ENCODE assay signal across 9 cellular contexts in the genomic region with DNA sequence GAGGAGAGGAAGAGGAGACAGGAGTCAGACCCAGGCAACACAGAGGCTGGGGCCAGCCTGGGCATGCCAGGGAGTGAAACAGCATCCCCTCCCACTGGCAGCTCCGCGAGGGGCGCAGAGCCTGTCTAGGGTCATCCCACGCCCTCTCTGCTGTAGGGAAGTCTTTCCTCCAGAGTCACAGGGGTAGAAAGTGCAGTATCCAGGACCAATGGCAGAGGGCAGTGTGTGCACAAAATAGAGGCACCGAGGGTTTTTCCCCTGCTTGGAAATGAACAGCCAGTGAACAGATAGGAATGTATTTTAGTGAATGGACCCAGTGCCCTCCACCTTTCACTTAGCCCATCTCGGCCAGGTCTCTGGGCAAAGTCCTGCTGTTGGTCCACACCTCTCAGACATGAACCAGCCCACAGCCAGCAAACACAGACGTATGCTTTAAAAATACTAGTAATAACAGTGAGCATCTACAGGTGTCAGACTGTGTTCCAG. TPM values are rescaled to one million over a fixed set of nuclear protein-coding genes. Genes with fewer than 3 reads are reported as not detected.
DNase-seq lines count a peak whose midpoint lies in the region; ATAC-seq, FAIRE-seq and TF ChIP-seq lines count a peak whose summit lies in the region.
"Had no signal": no experiment of that assay in that cellular context is flagged by ENCODE, and none has a peak within 500 bp of the region (broad histone marks: within the 10 kb centered on the region; RNA-seq: fewer than 3 reads in every experiment).

No MANE protein-coding gene starts in this region.

- H3K36me3 Mint-ChIP-seq in type B pancreatic cell, result no peaks in the 10 kb centered on the region

- no peaks in the 10 kb centered on the region for H3K9me3 Mint-ChIP-seq in type B pancreatic cell

- DNase-seq in DMS79 (lab: John Stamatoyannopoulos, UW), result peak; percentile 47
- peak; percentile 94 for DNase-seq in RWPE2 (ENCODE audit: low spot score)
- DNase-seq in activated naive CD4-positive, alpha-beta T cell treated with Interleukin-2 at 50 U/mL for 16 hours, result peak; percentile 59
- peak; percentile 37 for DNase-seq in globus pallidus (ENCODE audit: low spot score)
- peak in 4 of 6 donors; percentile 28 to 74 (median 42) for DNase-seq in pancreas
- no peak for DNase-seq in type B pancreatic cell (ENCODE audit: extremely low spot score, unreplicated experiment)

- H3K4me1 Mint-ChIP-seq in type B pancreatic cell (ENCODE audit: unreplicated experiment), result peaks cover 23% of the 10 kb centered on the region

- H3K27ac ChIP-seq in RWPE2 (ENCODE audit: poor library complexity, severe bottlenecking) (peak overlapping the region; percentile 83), pancreas (no peak overlapping the region)

- H3K4me1 ChIP-seq in RWPE2 (ENCODE audit: insufficient read depth, poor library complexity, severe bottlenecking) (peaks cover 40% of the 10 kb centered on the region), pancreas (no peaks in the 10 kb centered on the region)

- WGBS in pancreas, 2 donors, result 11 to 13% methylated on average over 7 of the region's 7 CpGs

- H3K4me3 ChIP-seq in RWPE2 (ENCODE audit: severe bottlenecking) (no peak overlapping the region), pancreas (no peak overlapping the region)

- H3K27ac Mint-ChIP-seq in type B pancreatic cell, result peak overlapping the region; percentile 83

- no peaks in the 10 kb centered on the region for H3K36me3 ChIP-seq in RWPE2 (ENCODE audit: low read depth)
- H3K36me3 ChIP-seq in pancreas, result no peaks in the 10 kb centered on the region

- intact Hi-C loops in pancreas (cut with DNase I), result loop anchor here (5.0 to 10.0 kb wide), 4 partner anchors 284 to 402 kb away; no protein-coding TSS in a partner anchor

- no peak overlapping the region for H3K4me3 Mint-ChIP-seq in type B pancreatic cell

- TF ChIP-seq CTCF in LNCAP (IDR thresholded peaks at IDR 0.05) (peak; percentile 82), RWPE2 (IDR thresholded peaks at IDR 0.05; ENCODE audit: poor library complexity, severe bottlenecking) (peak; percentile 88), pancreas (IDR thresholded peaks at IDR 0.05) (peak; percentile 14 to 55 (median 48)), type B pancreatic cell (conservative IDR thresholded peaks at IDR 0.05) (peak; percentile 82)

- peaks cover 8% of the 10 kb centered on the region for H3K27me3 Mint-ChIP-seq in type B pancreatic cell

- FAIRE-seq in pancreas (lab: Jason Lieb, UNC), result no peak
- FAIRE-seq: TTC549 had no signal

- H3K27me3 ChIP-seq in RWPE2 (ENCODE audit: insufficient read depth, poor library complexity, severe bottlenecking) (no peaks in the 10 kb centered on the region), pancreas (no peaks in the 10 kb centered on the region)

- ATAC-seq in RWPE2 (ENCODE audit: low read depth) (peak; percentile 93), pancreas (peak; percentile 76 to 97 (median 94)), HG03439 (IDR thresholded peaks at IDR 0.05; ENCODE audit: unreplicated experiment) (no peak)

- H3K9me3 ChIP-seq in RWPE2 (ENCODE audit: severe bottlenecking) (no peaks in the 10 kb centered on the region), pancreas (no peaks in the 10 kb centered on the region)

RNA-seq across cellular contexts. Expression of gene KRT74, which starts 9.4 kb away (rescaled TPM):
- total RNA-seq in pancreas (not detected), type B pancreatic cell (ENCODE audit: low replicate concordance) (0.10 TPM in 1 of 2 replicates, not detected in the other)
- polyA plus RNA-seq in pancreas, result not detected

RNA-seq across cellular contexts. Expression of gene KRT72, which starts 18.2 kb away (rescaled TPM):
- total RNA-seq in pancreas, result under 1 TPM in 1 of 6 donors, not detected in 5; 0.09 TPM
- polyA plus RNA-seq in pancreas, result not detected
- 0.48 and 2.9 TPM in 2 replicates for total RNA-seq in type B pancreatic cell (ENCODE audit: low replicate concordance)

RNA-seq across cellular contexts. Expression of gene KRT71, which starts 30.1 kb away (rescaled TPM):
- not detected for total RNA-seq in pancreas
- not detected for polyA plus RNA-seq in pancreas
- 0.50 TPM in 1 of 2 replicates, not detected in the other for total RNA-seq in type B pancreatic cell (ENCODE audit: low replicate concordance)

RNA-seq across cellular contexts. Expression of gene KRT73, which starts 35.3 kb away (rescaled TPM):
- total RNA-seq in pancreas (not detected), type B pancreatic cell (ENCODE audit: low replicate concordance) (0.12 TPM in 1 of 2 replicates, not detected in the other)
- not detected for polyA plus RNA-seq in pancreas
